22 cellular contexts compared by ENCODE assay signal in the genomic region with DNA sequence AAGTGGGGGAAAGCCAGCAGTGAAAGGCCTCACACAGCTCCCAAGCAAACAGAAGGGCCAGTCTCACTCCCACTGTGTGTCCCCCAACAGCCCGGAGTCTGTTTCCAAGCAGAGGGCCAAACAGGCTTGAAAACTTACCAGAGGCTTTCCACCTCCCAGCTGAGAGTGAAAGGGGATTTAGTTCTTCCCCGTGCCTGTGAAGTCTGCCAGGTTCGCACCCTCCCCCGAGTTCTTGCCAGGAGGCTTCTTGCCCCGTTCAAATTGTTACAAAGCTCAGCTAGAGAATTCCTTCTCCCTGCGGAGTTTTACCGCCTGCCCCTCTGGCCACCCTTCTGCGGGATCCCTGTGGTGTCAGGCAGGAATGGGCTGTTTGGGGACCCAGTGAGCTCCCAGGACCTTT.
"Had no signal": no experiment of that assay in that cellular context is flagged by ENCODE, and none has a peak within 500 bp of the region (broad histone marks: within the 10 kb centered on the region; RNA-seq: fewer than 3 reads in every experiment).

No MANE protein-coding gene starts in this region.

- H2AFZ ChIP-seq: hepatocyte, parathyroid adenoma had no signal

- H3K27ac Mint-ChIP-seq: dendritic cell treated with granulocyte-macrophage colony-stimulating factor and Interleukin-4, amounts not matched to agents 40 ng/mL and 50 ng/mL, for 4 days; effector memory CD8-positive, alpha-beta T cell; immature natural killer cell; memory B cell; natural killer cell treated with Interleukin-12 subunit alpha and Interleukin-12 subunit beta and Interleukin-15 and Interleukin-18, amount 100 ng/mL, for 72 hours had no signal

- H3K4me2 ChIP-seq: hepatocyte had no signal

- H3K27me3 ChIP-seq: hepatocyte, sigmoid colon had no signal

- H3K36me3 ChIP-seq: esophagus squamous epithelium, left ventricle myocardium inferior, lower lobe of right lung, sigmoid colon, stomach had no signal

- H3K79me2 ChIP-seq: hepatocyte, parathyroid adenoma had no signal

- H3K9ac ChIP-seq: parathyroid adenoma had no signal

- H3K4me3 Mint-ChIP-seq: dendritic cell treated with granulocyte-macrophage colony-stimulating factor and Interleukin-4, amounts not matched to agents 40 ng/mL and 50 ng/mL, for 4 days; effector memory CD8-positive, alpha-beta T cell; immature natural killer cell; memory B cell; natural killer cell treated with Interleukin-12 subunit alpha and Interleukin-12 subunit beta and Interleukin-15 and Interleukin-18, amount 100 ng/mL, for 72 hours had no signal

- H3K4me1 ChIP-seq: left ventricle myocardium inferior, lower lobe of right lung, parathyroid adenoma, psoas muscle, sigmoid colon, stomach had no signal

- H3K4me1 Mint-ChIP-seq: immature natural killer cell, memory B cell had no signal

- H3K27ac ChIP-seq: esophagus squamous epithelium, hepatocyte, left ventricle myocardium inferior, lower lobe of right lung, parathyroid adenoma, psoas muscle, sigmoid colon, stomach had no signal

- DNase-seq: cerebellar nuclear complex; effector memory CD8-positive, alpha-beta T cell; esophagus squamous epithelium; foreskin fibroblast; immature natural killer cell; left cardiac atrium; left ventricle myocardium inferior; lower lobe of right lung; midbrain; psoas muscle; sigmoid colon; stimulated activated CD4-positive, alpha-beta T cell treated with anti-CD3 and anti-CD28 coated beads, Interleukin-12 subunit alpha, Interleukin-12 subunit beta, amount 100 ng/mL, for 4 hours; stimulated activated naive CD4-positive, alpha-beta T cell; stomach; substantia nigra; trophoblast cell had no signal

- H3K9me3 ChIP-seq: sigmoid colon had no signal

- H3K4me3 ChIP-seq: esophagus squamous epithelium, hepatocyte, left ventricle myocardium inferior, lower lobe of right lung, psoas muscle, sigmoid colon, skin epidermis, stomach had no signal
